In the genomic region with DNA sequence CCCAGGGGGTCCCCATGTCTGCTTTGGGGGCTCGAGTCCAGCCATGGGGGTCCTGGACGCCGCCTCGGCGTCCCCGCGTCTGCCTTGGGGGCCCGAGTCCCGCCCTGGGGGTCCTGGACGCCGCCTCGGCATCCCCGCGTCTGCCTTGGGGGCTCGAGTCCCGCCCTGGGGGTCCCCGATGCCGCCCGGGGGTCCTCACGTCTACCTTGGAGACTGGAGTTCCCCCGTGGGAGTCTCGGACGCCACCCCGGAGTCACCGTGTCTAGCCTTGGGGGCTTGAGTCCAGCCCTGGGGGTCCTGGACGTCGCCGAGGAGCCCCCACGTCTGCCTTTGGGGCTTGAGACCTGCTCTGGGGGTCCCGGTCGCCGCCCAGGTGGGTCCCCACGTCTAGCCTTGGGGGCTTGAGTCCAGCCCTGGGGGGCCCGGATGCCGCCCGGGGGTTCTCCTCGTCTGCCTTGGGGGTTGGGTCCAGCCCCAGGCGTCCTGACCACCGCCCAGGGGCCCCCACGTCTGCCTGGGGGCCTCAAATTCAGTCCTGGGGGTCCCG, we compare ENCODE assay signal across 8 cellular contexts. TPM values are rescaled to one million over a fixed set of nuclear protein-coding genes. Genes with fewer than 3 reads are reported as not detected.
DNase-seq lines count a peak whose midpoint lies in the region; ATAC-seq and TF ChIP-seq lines count a peak whose summit lies in the region.

No MANE protein-coding gene starts in this region.

- no peaks in the 10 kb centered on the region for H3F3A ChIP-seq in SK-N-SH (replicated peaks; ENCODE audit: insufficient read depth)

- peak overlapping the region; percentile 90 to 96 (median 93) for H3K4me3 Mint-ChIP-seq in brain

- intact Hi-C loops in lower leg skin (cut with DNase I; ENCODE audit: low total_unique reads) = no loop called here

- peaks cover 0 to 5% of the 10 kb centered on the region in 2 experiments for H3K36me3 ChIP-seq in SK-N-SH (replicated peaks in 1 of 2; ENCODE audit: control insufficient read depth in 1 of 2, insufficient read depth in 2 of 2, low read length in 1 of 2)
- H3K36me3 ChIP-seq in thymus (ENCODE audit: control insufficient read depth, insufficient read depth) = peaks cover 22% of the 10 kb centered on the region

- peak overlapping the region; percentile 36 to 77; a peak in 2 of 4 replicates for H3K27ac ChIP-seq in SK-N-SH (ENCODE audit: low read depth in 2 of 2, low read length in 1 of 2)
- peak overlapping the region; percentile 88 for H3K27ac ChIP-seq in thymus (ENCODE audit: low read depth)

- TF ChIP-seq RAD21 in SK-N-SH (IDR thresholded peaks at IDR 0.05; ENCODE audit: low read length) = no peak

- ATAC-seq in SK-N-SH treated with all-trans-retinoic acid at 6 μM for 48 hours (no peak), HG03354 (IDR thresholded peaks at IDR 0.05; ENCODE audit: poor library complexity, severe bottlenecking, unreplicated experiment) (no peak), HG03175 (IDR thresholded peaks at IDR 0.05; ENCODE audit: unreplicated experiment) (no peak)

- peaks cover 16% of the 10 kb centered on the region; the same call in 1 of the 2 replicates for H3K79me2 ChIP-seq in SK-N-SH (ENCODE audit: insufficient read depth)

- DNase-seq in SK-N-SH (no peak), lower leg skin (ENCODE audit: low spot score in 2 of 2) (peak in 1 of 2 donors; percentile 91), GM19240 (ENCODE audit: insufficient read length, low spot score) (no peak)

- TF ChIP-seq CTCF in SK-N-SH (IDR thresholded peaks at IDR 0.05) (no peak), brain (conservative IDR thresholded peaks at IDR 0.05) (no peak), lower leg skin (IDR thresholded peaks at IDR 0.05) (no peak)

- peaks cover 5 to 13% of the 10 kb centered on the region in 2 experiments; a peak in 2 of 4 replicates for H3K4me1 ChIP-seq in SK-N-SH (ENCODE audit: control insufficient read depth in 1 of 2, insufficient read depth in 2 of 2, low read depth in 1 of 2, low read length in 1 of 2)
- peaks cover 14% of the 10 kb centered on the region for H3K4me1 ChIP-seq in thymus (ENCODE audit: control insufficient read depth, insufficient read depth, low read length)

- H3K4me3 ChIP-seq in SK-N-SH (ENCODE audit: low read depth in 2 of 2, low read length in 1 of 2) (peak overlapping the region; percentile 85 to 90), lower leg skin (ENCODE audit: low read depth, poor library complexity, severe bottlenecking) (peak overlapping the region; percentile 92), thymus (ENCODE audit: low read length) (peak overlapping the region; percentile 99)

- H3K4me1 Mint-ChIP-seq in brain = peaks cover 31% of the 10 kb centered on the region

- POLR2A ChIA-PET in SK-N-SH (lab: Yijun Ruan, JAX) = no interaction called here

- WGBS in SK-N-SH (ENCODE audit: low lambda C conversion rate) = 0% methylated on average over 8 of the region's 41 CpGs
- 1 to 2% methylated on average over 15 to 26 of the region's 41 CpGs for WGBS in lower leg skin, 2 donors
- under 1% methylated on average over 41 of the region's 41 CpGs for WGBS in thymus

- TF ChIP-seq EP300 in SK-N-SH (IDR thresholded peaks at IDR 0.05; ENCODE audit: borderline replicate concordance in 1 of 2, low read depth in 1 of 2, low read length in 1 of 2) = no peak

- H3K4me2 ChIP-seq in SK-N-SH = peak overlapping the region; percentile 98

- H3K9me3 Mint-ChIP-seq in brain = peaks cover 0 to 5% (median 4%) of the 10 kb centered on the region in 5 experiments

- peak overlapping the region; percentile 55 to 96 (median 88) for H3K27ac Mint-ChIP-seq in brain

- CTCF ChIA-PET in SK-N-SH (lab: Yijun Ruan, JAX) = no interaction called here

- H2AFZ ChIP-seq in SK-N-SH (ENCODE audit: low read depth) = peak overlapping the region; percentile 79; the same call in 1 of the 2 replicates

- 0 out of 2 replicates have a peak, but pooled peaks cover 8% of the 10 kb centered on the region for H4K20me1 ChIP-seq in SK-N-SH (ENCODE audit: insufficient read depth)

- no peak for TF ChIP-seq POLR2A in lower leg skin (IDR thresholded peaks at IDR 0.05)

- peak overlapping the region; percentile 90 for H3K9ac ChIP-seq in SK-N-SH

- no peaks in the 10 kb centered on the region for H3K36me3 Mint-ChIP-seq in brain

- H3K27me3 Mint-ChIP-seq in brain = peaks cover 3% of the 10 kb centered on the region

- no peaks in the 10 kb centered on the region for H3K27me3 ChIP-seq in SK-N-SH (ENCODE audit: insufficient read depth)
- no peaks in the 10 kb centered on the region for H3K27me3 ChIP-seq in thymus (ENCODE audit: control insufficient read depth, insufficient read depth)

- H3K9me3 ChIP-seq in SK-N-SH (no peaks in the 10 kb centered on the region), thymus (ENCODE audit: control insufficient read depth) (no peaks in the 10 kb centered on the region)

- H3K9me2 ChIP-seq in SK-N-SH = no peaks in the 10 kb centered on the region

TF ChIP-seq in SK-N-SH, 30 proteins besides CTCF, POLR2A, EP300 and RAD21 (continues in another document):
- no peak for TF ChIP-seq MEF2A (IDR thresholded peaks at IDR 0.05; ENCODE audit: borderline replicate concordance, low read depth)
- TF ChIP-seq, protein P1, sequence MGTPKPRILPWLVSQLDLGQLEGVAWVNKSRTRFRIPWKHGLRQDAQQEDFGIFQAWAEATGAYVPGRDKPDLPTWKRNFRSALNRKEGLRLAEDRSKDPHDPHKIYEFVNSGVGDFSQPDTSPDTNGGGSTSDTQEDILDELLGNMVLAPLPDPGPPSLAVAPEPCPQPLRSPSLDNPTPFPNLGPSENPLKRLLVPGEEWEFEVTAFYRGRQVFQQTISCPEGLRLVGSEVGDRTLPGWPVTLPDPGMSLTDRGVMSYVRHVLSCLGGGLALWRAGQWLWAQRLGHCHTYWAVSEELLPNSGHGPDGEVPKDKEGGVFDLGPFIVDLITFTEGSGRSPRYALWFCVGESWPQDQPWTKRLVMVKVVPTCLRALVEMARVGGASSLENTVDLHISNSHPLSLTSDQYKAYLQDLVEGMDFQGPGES (IDR thresholded peaks at IDR 0.05; ENCODE audit: low read depth, low read length) = no peak
- TF ChIP-seq CHD2 (IDR thresholded peaks at IDR 0.05; ENCODE audit: low read length, partially characterized antibody) = no peak
- no peak for TF ChIP-seq TCF12 (IDR thresholded peaks at IDR 0.05)

TF ChIP-seq in SK-N-SH treated with all-trans-retinoic acid at 6 μM for 48 hours, 23 proteins besides CTCF, POLR2A, EP300 and RAD21:
- TF ChIP-seq, protein P2, sequence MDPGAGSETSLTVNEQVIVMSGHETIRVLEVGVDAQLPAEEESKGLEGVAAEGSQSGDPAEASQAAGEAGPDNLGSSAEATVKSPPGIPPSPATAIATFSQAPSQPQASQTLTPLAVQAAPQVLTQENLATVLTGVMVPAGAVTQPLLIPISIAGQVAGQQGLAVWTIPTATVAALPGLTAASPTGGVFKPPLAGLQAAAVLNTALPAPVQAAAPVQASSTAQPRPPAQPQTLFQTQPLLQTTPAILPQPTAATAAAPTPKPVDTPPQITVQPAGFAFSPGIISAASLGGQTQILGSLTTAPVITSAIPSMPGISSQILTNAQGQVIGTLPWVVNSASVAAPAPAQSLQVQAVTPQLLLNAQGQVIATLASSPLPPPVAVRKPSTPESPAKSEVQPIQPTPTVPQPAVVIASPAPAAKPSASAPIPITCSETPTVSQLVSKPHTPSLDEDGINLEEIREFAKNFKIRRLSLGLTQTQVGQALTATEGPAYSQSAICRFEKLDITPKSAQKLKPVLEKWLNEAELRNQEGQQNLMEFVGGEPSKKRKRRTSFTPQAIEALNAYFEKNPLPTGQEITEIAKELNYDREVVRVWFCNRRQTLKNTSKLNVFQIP (CRISPR knock-in tag; IDR thresholded peaks at IDR 0.05; ENCODE audit: borderline replicate concordance, low read depth) = no peak
- TF ChIP-seq ISL1 (CRISPR knock-in tag; IDR thresholded peaks at IDR 0.05) (no peak), ZNF8 (CRISPR knock-in tag; IDR thresholded peaks at IDR 0.05) (no peak), ZC3H10 (CRISPR knock-in tag; IDR thresholded peaks at IDR 0.05) (no peak), GLIS3 (CRISPR knock-in tag; IDR thresholded peaks at IDR 0.05) (no peak), OSR1 (CRISPR knock-in tag; IDR thresholded peaks at IDR 0.05) (no peak), CSDC2 (CRISPR knock-in tag; IDR thresholded peaks at IDR 0.05) (no peak), ZFP3 (CRISPR knock-in tag; IDR thresholded peaks at IDR 0.05) (no peak), ESRRG (CRISPR knock-in tag; IDR thresholded peaks at IDR 0.05) (no peak), BACH2 (CRISPR knock-in tag; IDR thresholded peaks at IDR 0.05; ENCODE audit: borderline replicate concordance) (no peak)

RNA-seq across cellular contexts. Expression of gene GTPBP6, which starts 1.1 kb away (rescaled TPM):
- 39.8 and 47.3 TPM in 2 replicates for polyA plus RNA-seq in SK-N-SH (2012; rRNA removed)
- 19.6 and 31.2 TPM in 2 replicates for polyA plus RNA-seq in SK-N-SH (2012; cell fraction: cytosol; rRNA removed)
- polyA plus RNA-seq in SK-N-SH (2012; cell fraction: nucleus; rRNA removed) = 39.2 and 49.4 TPM in 2 replicates
- 33.5 TPM for polyA plus RNA-seq in brain (ENCODE audit: insufficient read depth, low read depth, low replicate concordance)
- 10 to 100 TPM; 35.9 to 53.4 (median 48.2) TPM for total RNA-seq in lower leg skin
- polyA plus RNA-seq in thymus = 64.9 TPM

RNA-seq across cellular contexts. Expression of gene PLCXD1, which starts 38.5 kb away (rescaled TPM):
- polyA plus RNA-seq in SK-N-SH (2012; rRNA removed) (14.8 and 15.1 TPM in 2 replicates), brain (ENCODE audit: insufficient read depth, low read depth, low replicate concordance) (9.3 TPM), thymus (11.7 TPM)
- polyA plus RNA-seq in SK-N-SH (2012; cell fraction: cytosol; rRNA removed) = 5.5 and 10.5 TPM in 2 replicates
- polyA plus RNA-seq in SK-N-SH (2012; cell fraction: nucleus; rRNA removed) = 56.7 and 65.6 TPM in 2 replicates
- 100 to 1,000 TPM in 1 of 4 donors, 10 to 100 TPM in 3; 64.1 to 111 (median 71.9) TPM for total RNA-seq in lower leg skin
